Comparison of ENCODE assay signal across 28 cellular contexts in the genomic region with DNA sequence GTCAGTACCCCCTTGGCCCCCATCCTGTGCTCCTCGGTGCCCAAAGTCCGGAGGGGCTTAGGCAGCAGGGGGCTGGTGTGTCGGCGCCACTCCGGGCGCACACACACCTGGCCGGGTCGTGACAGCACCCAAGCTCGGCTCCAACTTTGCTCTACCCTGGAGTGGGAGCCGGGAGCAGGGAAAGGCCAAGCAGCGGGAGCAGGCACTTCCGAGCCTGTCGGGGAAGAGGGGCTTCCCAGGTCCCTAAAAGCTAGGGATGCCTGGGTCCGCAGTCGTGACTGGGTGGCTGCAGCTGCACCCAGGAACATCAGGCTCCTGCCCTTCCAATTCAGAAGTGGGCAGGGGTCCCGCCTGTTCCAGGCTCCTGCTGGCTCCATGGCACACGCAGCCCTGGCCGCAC.
"Had no signal": no experiment of that assay in that cellular context is flagged by ENCODE, and none has a peak within 500 bp of the region (broad histone marks: within the 10 kb centered on the region; RNA-seq: fewer than 3 reads in every experiment).

No MANE protein-coding gene starts in this region.

- H3K4me3 Mint-ChIP-seq: activated B cell treated with CpG ODN at 0.5 μM for 24 hours; activated CD4-positive, alpha-beta T cell treated with anti-CD3 and anti-CD28 coated beads, Interleukin-2, amount 10 ng/mL, durations not matched to agents 24 days and 14 days; activated CD8-positive, alpha-beta memory T cell treated with anti-CD3 and anti-CD28 coated beads, Interleukin-2, amount 10 ng/mL, durations not matched to agents 7 days and 5 days; activated naive CD4-positive, alpha-beta T cell treated with anti-CD3 and anti-CD28 coated beads, Interleukin-2, amount 10 ng/mL, durations not matched to agents 7 days and 5 days; activated naive CD8-positive, alpha-beta T cell treated with anti-CD3 and anti-CD28 coated beads for 36 hours had no signal

- ATAC-seq: activated CD8-positive, alpha-beta memory T cell treated with anti-CD3 and anti-CD28 coated beads, Interleukin-2, amount 10 ng/mL, durations not matched to agents 7 days and 5 days had no signal

- H3K27me3 Mint-ChIP-seq: activated B cell treated with CpG ODN at 0.5 μM for 24 hours; activated CD4-positive, alpha-beta T cell treated with anti-CD3 and anti-CD28 coated beads, Interleukin-2, amount 10 ng/mL, durations not matched to agents 24 days and 14 days; activated CD8-positive, alpha-beta memory T cell treated with anti-CD3 and anti-CD28 coated beads, Interleukin-2, amount 10 ng/mL, durations not matched to agents 7 days and 5 days; activated naive CD4-positive, alpha-beta T cell treated with anti-CD3 and anti-CD28 coated beads, Interleukin-2, amount 10 ng/mL, durations not matched to agents 7 days and 5 days; activated naive CD8-positive, alpha-beta T cell treated with anti-CD3 and anti-CD28 coated beads for 36 hours had no signal

- H3K27ac ChIP-seq: brain microvascular endothelial cell, cardiac muscle cell, Peyer's patch, RWPE1, SJCRH30 had no signal

- H3K9ac ChIP-seq: SK-N-SH had no signal

- H3K4me2 ChIP-seq: SK-N-SH had no signal

- H3K27me3 ChIP-seq: brain microvascular endothelial cell, cardiac muscle cell, Peyer's patch, SJCRH30 had no signal

- H3K9me3 ChIP-seq: Peyer's patch, SJCRH30, SK-N-SH had no signal

- DNase-seq: activated B cell treated with CpG ODN at 0.5 μM for 24 hours; activated CD4-positive, alpha-beta T cell treated with anti-CD3 and anti-CD28 coated beads for 1 hour; activated CD4-positive, alpha-beta T cell treated with anti-CD3 and anti-CD28 coated beads, Interleukin-2, amount 10 ng/mL, durations not matched to agents 24 days and 14 days; activated CD4-positive, alpha-beta T cell treated with anti-CD3 and anti-CD28 coated beads, Interleukin-2, amount 50 U/mL, for 48 hours; activated CD8-positive, alpha-beta memory T cell treated with anti-CD3 and anti-CD28 coated beads, Interleukin-2, amount 10 ng/mL, durations not matched to agents 7 days and 5 days; activated gamma-delta T cell treated with Interleukin-2 at 50 U/mL for 16 hours; activated naive CD4-positive, alpha-beta T cell treated with anti-CD3 and anti-CD28 coated beads, Interleukin-2, amount 10 ng/mL, durations not matched to agents 7 days and 5 days; activated naive CD8-positive, alpha-beta T cell treated with anti-CD3 and anti-CD28 coated beads for 36 hours; activated T-cell treated with anti-CD3 and anti-CD28 coated beads, Interleukin-2, amount 50 U/mL, for 48 hours; brain microvascular endothelial cell; IMR-90; KG1; NCI-H1048; NCI-H146; NCI-H2029; NCI-H2107; NCI-H510A treated with DMSO at 0.1 percent for 48 hours; NCI-H69; NK-92 treated with Interleukin-12 subunit alpha and Interleukin-12 subunit beta, amount 100 ng/mL, for 24 hours; OCI-M1; Peyer's patch; Right ventricle myocardium superior; SJCRH30; SK-N-SH; SW 1271 had no signal

- H3K27ac Mint-ChIP-seq: activated CD4-positive, alpha-beta T cell treated with anti-CD3 and anti-CD28 coated beads, Interleukin-2, amount 10 ng/mL, durations not matched to agents 24 days and 14 days; activated CD8-positive, alpha-beta memory T cell treated with anti-CD3 and anti-CD28 coated beads, Interleukin-2, amount 10 ng/mL, durations not matched to agents 7 days and 5 days; activated naive CD4-positive, alpha-beta T cell treated with anti-CD3 and anti-CD28 coated beads, Interleukin-2, amount 10 ng/mL, durations not matched to agents 7 days and 5 days; activated naive CD8-positive, alpha-beta T cell treated with anti-CD3 and anti-CD28 coated beads for 36 hours; activated T-helper 2 cell treated with anti-CD3 and anti-CD28 coated beads, Interferon-gamma antibody, Interleukin-2, Interleukin-4, amounts not matched to agents 10 μg/mL and 5 μg/mL and 100 μg/mL, durations not matched to agents 14 hours and 24 hours and 36 hours had no signal

- H3K4me3 ChIP-seq: cardiac muscle cell, Peyer's patch, SJCRH30 had no signal

- H3K9me3 Mint-ChIP-seq: activated B cell treated with CpG ODN at 0.5 μM for 24 hours; activated CD4-positive, alpha-beta T cell treated with anti-CD3 and anti-CD28 coated beads, Interleukin-2, amount 10 ng/mL, durations not matched to agents 24 days and 14 days; activated naive CD4-positive, alpha-beta T cell treated with anti-CD3 and anti-CD28 coated beads, Interleukin-2, amount 10 ng/mL, durations not matched to agents 7 days and 5 days; activated naive CD8-positive, alpha-beta T cell treated with anti-CD3 and anti-CD28 coated beads for 36 hours; activated T-helper 2 cell treated with anti-CD3 and anti-CD28 coated beads, Interferon-gamma antibody, Interleukin-2, Interleukin-4, amounts not matched to agents 10 μg/mL and 5 μg/mL and 100 μg/mL, durations not matched to agents 14 hours and 24 hours and 36 hours had no signal
